Comparison of ENCODE assay signal across 27 cellular contexts in the genomic region with DNA sequence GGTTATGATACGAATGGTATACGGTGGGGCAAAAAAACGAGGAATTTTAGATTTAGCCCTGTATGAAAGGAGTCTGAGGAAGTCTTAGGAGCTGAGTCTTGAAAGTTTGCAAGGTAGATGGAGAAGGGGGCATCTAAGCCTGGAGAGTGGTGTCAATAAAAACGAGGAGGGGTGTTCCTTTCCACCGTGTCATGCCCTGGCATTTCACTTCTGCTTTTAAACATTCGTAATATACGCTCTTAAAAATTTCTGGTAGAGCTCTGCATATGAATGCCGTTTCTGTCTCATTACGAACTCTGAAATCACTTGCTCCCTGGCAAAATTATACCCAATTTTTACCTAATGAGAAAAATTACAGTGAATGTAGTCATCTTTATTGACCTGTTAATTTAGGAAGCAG.
"Had no signal": no experiment of that assay in that cellular context is flagged by ENCODE, and none has a peak within 500 bp of the region (broad histone marks: within the 10 kb centered on the region; RNA-seq: fewer than 3 reads in every experiment).

No MANE protein-coding gene starts in this region.

- H3K36me3 ChIP-seq: gastroesophageal sphincter, sigmoid colon, thoracic aorta had no signal

- H3K4me1 ChIP-seq: gastroesophageal sphincter, heart right ventricle, sigmoid colon, vagina had no signal

- H3K4me2 ChIP-seq: smooth muscle cell had no signal

- H3K9me3 ChIP-seq: gastroesophageal sphincter, heart right ventricle, sigmoid colon, thoracic aorta, vagina had no signal

- H3K27ac Mint-ChIP-seq: activated CD4-positive, alpha-beta T cell treated with anti-CD3 and anti-CD28 coated beads, Interleukin-2, amount 10 ng/mL, durations not matched to agents 24 days and 14 days; activated CD8-positive, alpha-beta memory T cell treated with anti-CD3 and anti-CD28 coated beads, Interleukin-2, amount 10 ng/mL, durations not matched to agents 7 days and 5 days; activated CD8-positive, alpha-beta T cell treated with anti-CD3 and anti-CD28 coated beads for 36 hours; activated naive CD4-positive, alpha-beta T cell treated with anti-CD3 and anti-CD28 coated beads, Interleukin-2, amount 10 ng/mL, durations not matched to agents 7 days and 5 days; mesothelial cell of epicardium; natural killer cell; progenitor cell of endocrine pancreas; type B pancreatic cell had no signal

- FAIRE-seq: bronchial epithelial cell, kidney had no signal

- H3K27ac ChIP-seq: epithelial cell of prostate, gastroesophageal sphincter, heart right ventricle, sigmoid colon, thoracic aorta, vagina had no signal

- H3K4me1 Mint-ChIP-seq: activated CD4-positive, alpha-beta T cell treated with anti-CD3 and anti-CD28 coated beads, Interleukin-2, amount 10 ng/mL, durations not matched to agents 24 days and 14 days; activated CD8-positive, alpha-beta memory T cell treated with anti-CD3 and anti-CD28 coated beads, Interleukin-2, amount 10 ng/mL, durations not matched to agents 7 days and 5 days; activated naive CD4-positive, alpha-beta T cell treated with anti-CD3 and anti-CD28 coated beads, Interleukin-2, amount 10 ng/mL, durations not matched to agents 7 days and 5 days had no signal

- H3K4me3 Mint-ChIP-seq: activated CD4-positive, alpha-beta T cell treated with anti-CD3 and anti-CD28 coated beads, Interleukin-2, amount 10 ng/mL, durations not matched to agents 24 days and 14 days; activated CD8-positive, alpha-beta memory T cell treated with anti-CD3 and anti-CD28 coated beads, Interleukin-2, amount 10 ng/mL, durations not matched to agents 7 days and 5 days; activated CD8-positive, alpha-beta T cell treated with anti-CD3 and anti-CD28 coated beads for 36 hours; activated naive CD4-positive, alpha-beta T cell treated with anti-CD3 and anti-CD28 coated beads, Interleukin-2, amount 10 ng/mL, durations not matched to agents 7 days and 5 days; mesothelial cell of epicardium; natural killer cell; type B pancreatic cell had no signal

- H3K27me3 Mint-ChIP-seq: activated CD4-positive, alpha-beta T cell treated with anti-CD3 and anti-CD28 coated beads, Interleukin-2, amount 10 ng/mL, durations not matched to agents 24 days and 14 days; activated CD8-positive, alpha-beta memory T cell treated with anti-CD3 and anti-CD28 coated beads, Interleukin-2, amount 10 ng/mL, durations not matched to agents 7 days and 5 days; activated CD8-positive, alpha-beta T cell treated with anti-CD3 and anti-CD28 coated beads for 36 hours; activated naive CD4-positive, alpha-beta T cell treated with anti-CD3 and anti-CD28 coated beads, Interleukin-2, amount 10 ng/mL, durations not matched to agents 7 days and 5 days; progenitor cell of endocrine pancreas; type B pancreatic cell had no signal

- H3K27me3 ChIP-seq: gastroesophageal sphincter, heart right ventricle, sigmoid colon, vagina had no signal

- ATAC-seq: activated CD4-positive, CD25-positive, alpha-beta regulatory T cell treated with anti-CD3 and anti-CD28 coated beads, Interleukin-2, amount 50 U/mL, for 24 hours; activated CD8-positive, alpha-beta memory T cell treated with anti-CD3 and anti-CD28 coated beads, Interleukin-2, amount 10 ng/mL, durations not matched to agents 7 days and 5 days; activated CD8-positive, alpha-beta T cell treated with anti-CD3 and anti-CD28 coated beads for 36 hours; gastroesophageal sphincter; heart right ventricle; left lobe of liver; natural killer cell had no signal

- DNase-seq: activated CD4-positive, alpha-beta T cell treated with anti-CD3 and anti-CD28 coated beads, Interleukin-2, amount 10 ng/mL, durations not matched to agents 24 days and 14 days; activated CD8-positive, alpha-beta memory T cell treated with anti-CD3 and anti-CD28 coated beads, Interleukin-2, amount 10 ng/mL, durations not matched to agents 7 days and 5 days; activated CD8-positive, alpha-beta T cell treated with anti-CD3 and anti-CD28 coated beads for 36 hours; activated effector memory CD4-positive, alpha-beta T cell treated with anti-CD3 and anti-CD28 coated beads, Interleukin-2, amount 50 U/mL, for 16 hours; activated naive CD4-positive, alpha-beta T cell treated with anti-CD3 and anti-CD28 coated beads, Interleukin-2, amount 10 ng/mL, durations not matched to agents 7 days and 5 days; activated T-cell treated with anti-CD3 and anti-CD28 coated beads for 4 hours; amygdala; cortex of kidney; heart right ventricle; kidney; natural killer cell; sigmoid colon; stimulated activated CD4-positive, alpha-beta T cell treated with anti-CD3 and anti-CD28 coated beads, Interleukin-15, amount 100 ng/mL, for 24 hours; stimulated activated naive CD4-positive, alpha-beta T cell; T1000 had no signal

- H3K36me3 Mint-ChIP-seq: natural killer cell had no signal

- H3K9me3 Mint-ChIP-seq: activated CD4-positive, alpha-beta T cell treated with anti-CD3 and anti-CD28 coated beads, Interleukin-2, amount 10 ng/mL, durations not matched to agents 24 days and 14 days; activated CD8-positive, alpha-beta T cell treated with anti-CD3 and anti-CD28 coated beads for 36 hours; activated naive CD4-positive, alpha-beta T cell treated with anti-CD3 and anti-CD28 coated beads, Interleukin-2, amount 10 ng/mL, durations not matched to agents 7 days and 5 days; natural killer cell; type B pancreatic cell had no signal

- H3K4me3 ChIP-seq: gastroesophageal sphincter, heart right ventricle, lung, sigmoid colon, smooth muscle cell, thoracic aorta, vagina had no signal
